9 cellular contexts compared by ENCODE assay signal in the genomic region with DNA sequence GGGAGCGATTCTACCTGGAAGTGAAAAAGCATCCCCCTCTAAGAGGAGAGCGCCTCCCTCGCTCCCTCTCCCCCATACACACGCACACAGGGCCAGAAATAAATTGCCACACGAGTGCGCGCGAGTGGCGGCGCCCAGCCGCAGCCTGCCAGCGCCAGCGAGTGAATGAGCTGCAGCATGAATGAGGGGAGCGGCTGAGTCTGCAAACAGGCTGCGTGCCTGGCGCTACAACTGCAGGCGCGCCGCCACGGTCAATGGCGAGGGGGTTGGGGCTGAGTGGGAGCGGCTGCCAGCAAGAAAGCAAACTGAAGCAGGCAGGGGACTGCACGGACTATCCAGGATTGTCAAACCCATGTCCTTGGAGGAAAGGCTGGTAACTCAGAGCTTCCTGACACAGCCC. TPM values are rescaled to one million over a fixed set of nuclear protein-coding genes. Genes with fewer than 3 reads are reported as not detected.
DNase-seq lines count a peak whose midpoint lies in the region; ATAC-seq and TF ChIP-seq lines count a peak whose summit lies in the region.
"Had no signal": no experiment of that assay in that cellular context is flagged by ENCODE, and none has a peak within 500 bp of the region (broad histone marks: within the 10 kb centered on the region; RNA-seq: fewer than 3 reads in every experiment).

No MANE protein-coding gene starts in this region.

- no peaks in the 10 kb centered on the region for H3K4me1 Mint-ChIP-seq in osteocyte (ENCODE audit: unreplicated experiment)

- no peak overlapping the region for H3K4me3 Mint-ChIP-seq in osteocyte (ENCODE audit: unreplicated experiment)

- peaks cover 0 to 3% of the 10 kb centered on the region in 2 donors for H3K27me3 ChIP-seq in body of pancreas
- H3K27me3 ChIP-seq in testis = no peaks in the 10 kb centered on the region

- intact Hi-C loops in body of pancreas (cut with DNase I) (no loop called here), testis (cut with DNase I; ENCODE audit: low total_unique reads) (loop anchor here (10.0 kb wide), 1 partner anchor 159 kb away; no protein-coding TSS in a partner anchor)

- H3K9me3 ChIP-seq in body of pancreas (no peaks in the 10 kb centered on the region), testis (no peaks in the 10 kb centered on the region)

- peak overlapping the region; percentile 16 for H3K4me3 ChIP-seq in AG09309 (ENCODE audit: control insufficient read depth, low read depth, low read length)
- H3K4me3 ChIP-seq in body of pancreas = no peak overlapping the region
- peak overlapping the region in 1 of 2 donors; percentile 8 for H3K4me3 ChIP-seq in testis

- H3K27me3 Mint-ChIP-seq in osteocyte (ENCODE audit: unreplicated experiment) = peaks cover 15% of the 10 kb centered on the region

- no peak for TF ChIP-seq POLR2A in body of pancreas (IDR thresholded peaks at IDR 0.05)
- TF ChIP-seq POLR2A in testis (IDR thresholded peaks at IDR 0.05) = no peak

- DNase-seq in AG09309 (ENCODE audit: low read depth) = no peak
- peak; percentile 71 for DNase-seq in NCI-H1105 treated with DMSO at 0.1 percent for 48 hours (lab: John Stamatoyannopoulos, UW)
- peak; percentile 29 to 56 (median 41) for DNase-seq in body of pancreas
- DNase-seq in iris pigment epithelial cell (ENCODE audit: low read depth) = peak; percentile 32
- peak; percentile 74 for DNase-seq in testis
- no peak for DNase-seq in osteocyte (ENCODE audit: extremely low spot score, unreplicated experiment)
- DNase-seq in amniotic stem cell (lab: John Stamatoyannopoulos, UW) = no peak

- H3K27ac ChIP-seq in body of pancreas = no peak overlapping the region
- no peak overlapping the region for H3K27ac ChIP-seq in testis

- peak; percentile 69 for ATAC-seq in body of pancreas
- no peak for ATAC-seq in GM19328 (IDR thresholded peaks at IDR 0.05; ENCODE audit: unreplicated experiment)

- 0 to 1% methylated on average over 12 to 23 of the region's 23 CpGs for WGBS in body of pancreas, 2 donors
- 3% methylated on average over 7 to 23 of the region's 23 CpGs for WGBS in testis, 2 donors

- H3K36me3 ChIP-seq in body of pancreas (replicated peaks in 1 of 2; ENCODE audit: insufficient read depth in 1 of 2, low read depth in 2 of 2) = no peaks in the 10 kb centered on the region
- no peaks in the 10 kb centered on the region for H3K36me3 ChIP-seq in testis (ENCODE audit: low read depth, missing control alignments)

- H3K4me1 ChIP-seq in body of pancreas (peaks cover 8% of the 10 kb centered on the region), testis (peaks cover 17% of the 10 kb centered on the region)

- no peak overlapping the region for H3K27ac Mint-ChIP-seq in osteocyte (ENCODE audit: unreplicated experiment)

- no peaks in the 10 kb centered on the region for H3K36me3 Mint-ChIP-seq in osteocyte (ENCODE audit: unreplicated experiment)

- H3K9me3 Mint-ChIP-seq in osteocyte (ENCODE audit: unreplicated experiment) = no peaks in the 10 kb centered on the region

- TF ChIP-seq CTCF in AG09309 (IDR thresholded peaks at IDR 0.05; ENCODE audit: control insufficient read depth, insufficient read depth, low read depth, low read length, missing control alignments) = no peak
- no peak for TF ChIP-seq CTCF in body of pancreas (IDR thresholded peaks at IDR 0.05)
- TF ChIP-seq CTCF in testis (IDR thresholded peaks at IDR 0.05) = no peak
- TF ChIP-seq CTCF in osteocyte (IDR thresholded peaks at IDR 0.05) = no peak

RNA-seq across cellular contexts. Expression of gene CAMK1G, which starts 2.2 kb away (rescaled TPM):
- total RNA-seq in body of pancreas = under 1 TPM in 1 of 2 donors, not detected in 1; 0.33 TPM
- total RNA-seq in testis = 1 to 10 TPM; 1.1 to 1.4 TPM
- polyA plus RNA-seq in testis (ENCODE audit: insufficient read depth, low read depth, low replicate concordance) = 2.0 TPM
- not detected in 2 replicates for total RNA-seq in osteocyte
- total RNA-seq: activated CD8-positive, alpha-beta memory T cell treated with anti-CD3 and anti-CD28 coated beads for 36 hours had no signal

Comparison
In these comparisons a context has a peak if more than half of its experiments do, and no peak if none do; other contexts are left out.
1. DNase-seq: peak in NCI-H1105 treated with DMSO at 0.1 percent for 48 hours (single experiment), body of pancreas (4 of 4), iris pigment epithelial cell (single experiment) and testis (single experiment); none in AG09309 (single experiment), osteocyte (single experiment) and amniotic stem cell (single experiment).